ENCODE assay signal across 1 cellular context in the genomic region with DNA sequence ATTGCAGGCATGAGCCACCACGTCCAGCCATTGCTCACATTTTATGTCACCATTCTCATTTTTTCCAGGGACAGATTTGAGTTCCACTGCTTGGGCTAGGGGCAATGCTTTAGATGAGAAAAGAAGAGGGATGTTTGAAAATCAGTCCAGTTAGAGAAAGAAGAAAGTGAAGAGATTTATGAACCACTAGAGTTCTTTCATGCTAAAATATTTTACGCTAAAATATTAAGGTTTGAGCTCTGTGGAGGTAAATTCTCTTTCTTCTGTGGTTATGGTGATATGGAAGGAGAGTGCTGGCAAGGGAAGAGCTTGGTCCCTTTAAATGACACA.
TF ChIP-seq lines count a peak whose summit lies in the region.

No MANE protein-coding gene starts in this region.

TF ChIP-seq in HCT116, 20 proteins besides CTCF, POLR2A, EP300 and RAD21:
- TF ChIP-seq JUND (IDR thresholded peaks at IDR 0.05), result no peak
- no peak for TF ChIP-seq EZH2 (IDR thresholded peaks at IDR 0.05)
- no peak for TF ChIP-seq FOSL1 (IDR thresholded peaks at IDR 0.05; ENCODE audit: low read depth)
- TF ChIP-seq CEBPB (IDR thresholded peaks at IDR 0.05; ENCODE audit: low read depth), result no peak
- no peak for TF ChIP-seq CBX3 (IDR thresholded peaks at IDR 0.05; ENCODE audit: low read depth)
- TF ChIP-seq SIN3A (IDR thresholded peaks at IDR 0.05; ENCODE audit: low read depth), result no peak
- TF ChIP-seq MAX (IDR thresholded peaks at IDR 0.05), result no peak
- TF ChIP-seq ZFX (IDR thresholded peaks at IDR 0.05), result no peak
- TF ChIP-seq EGR1 (IDR thresholded peaks at IDR 0.05; ENCODE audit: low read depth), result no peak
- TF ChIP-seq ZBTB33 (IDR thresholded peaks at IDR 0.05; ENCODE audit: extremely low read depth, insufficient replicate concordance, low read length), result no peak
- TF ChIP-seq, protein P1, sequence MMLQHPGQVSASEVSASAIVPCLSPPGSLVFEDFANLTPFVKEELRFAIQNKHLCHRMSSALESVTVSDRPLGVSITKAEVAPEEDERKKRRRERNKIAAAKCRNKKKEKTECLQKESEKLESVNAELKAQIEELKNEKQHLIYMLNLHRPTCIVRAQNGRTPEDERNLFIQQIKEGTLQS (IDR thresholded peaks at IDR 0.05), result no peak
- TF ChIP-seq ELF1 (IDR thresholded peaks at IDR 0.05; ENCODE audit: borderline replicate concordance, low read depth), result no peak
- TF ChIP-seq EZH2phosphoT487 (IDR thresholded peaks at IDR 0.05; ENCODE audit: borderline replicate concordance), result no peak
- TF ChIP-seq ZNF274 (IDR thresholded peaks at IDR 0.05; ENCODE audit: low read depth, low read length), result no peak
